In the genomic region with DNA sequence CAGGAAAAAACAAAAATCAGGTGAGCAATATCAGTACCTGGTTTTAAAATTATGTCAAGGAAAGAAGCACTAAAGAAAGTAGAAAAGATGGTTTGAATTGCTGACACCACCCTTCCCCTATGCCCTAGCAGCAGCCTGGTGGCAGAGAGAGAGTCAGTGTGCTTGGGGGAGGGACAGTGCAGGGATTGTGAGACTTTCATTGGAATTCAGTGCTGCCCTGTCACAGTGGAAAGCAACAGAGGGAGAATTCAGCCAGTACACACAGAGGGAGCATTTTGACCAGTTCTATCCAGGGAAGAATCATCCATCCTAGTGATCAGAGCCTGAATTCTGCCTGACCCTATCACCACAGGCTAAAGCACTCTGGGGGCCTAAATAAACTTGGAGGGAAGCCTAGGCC, we compare ENCODE assay signal across 30 cellular contexts.
DNase-seq lines count a peak whose midpoint lies in the region; ATAC-seq, FAIRE-seq and TF ChIP-seq lines count a peak whose summit lies in the region.
"Had no signal": no experiment of that assay in that cellular context is flagged by ENCODE, and none has a peak within 500 bp of the region (broad histone marks: within the 10 kb centered on the region; RNA-seq: fewer than 3 reads in every experiment).

No MANE protein-coding gene starts in this region.

- CTCF ChIA-PET in WTC11 (lab: Charles Lee) = no interaction called here
- CTCF ChIA-PET in activated CD8-positive, alpha-beta T cell treated with anti-CD3 and anti-CD28 coated beads, Interleukin-2, amount 10 ng/mL, durations not matched to agents 7 days and 5 days (lab: Charles Lee) = no interaction called here

- H3K4me3 Mint-ChIP-seq in WTC11 = no peak overlapping the region
- H3K4me3 Mint-ChIP-seq in activated CD8-positive, alpha-beta T cell treated with anti-CD3 and anti-CD28 coated beads, Interleukin-2, amount 10 ng/mL, durations not matched to agents 7 days and 5 days = no peak overlapping the region
- H3K4me3 Mint-ChIP-seq: activated naive CD4-positive, alpha-beta T cell treated with anti-CD3 and anti-CD28 coated beads, Interleukin-2, amount 50 U/mL, for 24 hours; CD4-positive, CD25-positive, alpha-beta regulatory T cell had no signal

- H3K27me3 Mint-ChIP-seq in WTC11 (ENCODE audit: low read depth) = no peaks in the 10 kb centered on the region
- H3K27me3 Mint-ChIP-seq in activated CD8-positive, alpha-beta T cell treated with anti-CD3 and anti-CD28 coated beads, Interleukin-2, amount 10 ng/mL, durations not matched to agents 7 days and 5 days (ENCODE audit: low read depth) = no peaks in the 10 kb centered on the region
- H3K27me3 Mint-ChIP-seq: activated naive CD4-positive, alpha-beta T cell treated with anti-CD3 and anti-CD28 coated beads, Interleukin-2, amount 50 U/mL, for 24 hours; CD4-positive, CD25-positive, alpha-beta regulatory T cell had no signal

- peaks cover 7% of the 10 kb centered on the region; the same call in 1 of the 2 replicates for H3K4me1 Mint-ChIP-seq in WTC11
- H3K4me1 Mint-ChIP-seq in activated CD8-positive, alpha-beta T cell treated with anti-CD3 and anti-CD28 coated beads, Interleukin-2, amount 10 ng/mL, durations not matched to agents 7 days and 5 days (ENCODE audit: low read depth) = no peaks in the 10 kb centered on the region
- H3K4me1 Mint-ChIP-seq: activated naive CD4-positive, alpha-beta T cell treated with anti-CD3 and anti-CD28 coated beads, Interleukin-2, amount 50 U/mL, for 24 hours; CD4-positive, CD25-positive, alpha-beta regulatory T cell had no signal

- H3K4me1 ChIP-seq in mesendoderm (ENCODE audit: control insufficient read depth, low read depth, low read length) (no peaks in the 10 kb centered on the region), prostate gland (replicated peaks) (no peaks in the 10 kb centered on the region)
- H3K4me1 ChIP-seq: foreskin keratinocyte, HAP-1, tibial artery had no signal

- no peak overlapping the region for H3K56ac ChIP-seq in mesendoderm (ENCODE audit: low read length)

- no peak overlapping the region for H3K18ac ChIP-seq in mesendoderm (ENCODE audit: low read length)

- TF ChIP-seq CTCF in WTC11 (IDR thresholded peaks at IDR 0.05) (no peak), prostate gland (IDR thresholded peaks at IDR 0.05) (no peak)

- intact Hi-C loops in head of caudate nucleus (cut with DNase I) (no loop called here), prostate gland (cut with DNase I) (no loop called here)

- no peak overlapping the region for H4K8ac ChIP-seq in mesendoderm (ENCODE audit: low read depth, low read length)

- H3K79me1 ChIP-seq in mesendoderm (ENCODE audit: low read length) = no peaks in the 10 kb centered on the region

- H3K79me2 ChIP-seq in mesendoderm (ENCODE audit: control insufficient read depth, insufficient read depth, low read length) = no peaks in the 10 kb centered on the region

- H4K5ac ChIP-seq in mesendoderm (ENCODE audit: low read length) = no peak overlapping the region

- H3K36me3 ChIP-seq in mesendoderm (ENCODE audit: control insufficient read depth, insufficient read depth, low read length) (no peaks in the 10 kb centered on the region), prostate gland (no peaks in the 10 kb centered on the region)
- H3K36me3 ChIP-seq: HAP-1, MG63, tibial artery had no signal

- no peak for TF ChIP-seq POLR2A in prostate gland (IDR thresholded peaks at IDR 0.05)

- DNase-seq in WTC11 (ENCODE audit: low spot score) (no peak), head of caudate nucleus (peak in 32 of 42 donors; percentile 5 to 71 (median 36)), mesendoderm (peak; percentile 68), GM19239 (ENCODE audit: insufficient read length, low spot score) (no peak), GDM1 (lab: John Stamatoyannopoulos, UW) (no peak), prostate gland (ENCODE audit: low spot score) (no peak)
- no peak for DNase-seq in activated CD8-positive, alpha-beta T cell treated with anti-CD3 and anti-CD28 coated beads, Interleukin-2, amount 10 ng/mL, durations not matched to agents 7 days and 5 days
- DNase-seq: activated CD4-positive, alpha-beta T cell treated with anti-CD3 and anti-CD28 coated beads, Interleukin-2, amount 50 U/mL, for 48 hours; activated CD8-positive, alpha-beta memory T cell treated with anti-CD3 and anti-CD28 coated beads, Interleukin-2, amount 50 U/mL, for 48 hours; aorta; CD4-positive, CD25-positive, alpha-beta regulatory T cell; EL; foreskin keratinocyte; MG63; NCI-H1417 treated with DMSO at 0.1 percent for 48 hours; NCI-H345; NCI-H748 treated with DMSO at 0.1 percent for 48 hours; RPMI8226; stimulated activated naive CD8-positive, alpha-beta T cell treated with anti-CD3 and anti-CD28 coated beads, Interleukin-15, Interleukin-2, amounts not matched to agents 100 U/mL and 50 U/mL, for 24 hours; T-helper 1 cell; tibial artery had no signal

- ATAC-seq in WTC11 = peak; percentile 92
- no peak for ATAC-seq in activated CD8-positive, alpha-beta T cell treated with anti-CD3 and anti-CD28 coated beads, Interleukin-2, amount 10 ng/mL, durations not matched to agents 7 days and 5 days
- ATAC-seq: esophagus mucosa; foreskin keratinocyte; K562; stimulated activated naive CD8-positive, alpha-beta T cell treated with anti-CD3 and anti-CD28 coated beads, Interleukin-15, Interleukin-2, amounts not matched to agents 100 U/mL and 50 U/mL, for 24 hours had no signal

- H3K27me3 ChIP-seq in mesendoderm (ENCODE audit: insufficient read depth, low read length, poor library complexity) (no peaks in the 10 kb centered on the region), prostate gland (replicated peaks; ENCODE audit: insufficient read depth) (no peaks in the 10 kb centered on the region)
- H3K27me3 ChIP-seq: foreskin keratinocyte, MG63, tibial artery had no signal

- H3K36me3 Mint-ChIP-seq in WTC11 = no peaks in the 10 kb centered on the region
- no peaks in the 10 kb centered on the region for H3K36me3 Mint-ChIP-seq in activated CD8-positive, alpha-beta T cell treated with anti-CD3 and anti-CD28 coated beads, Interleukin-2, amount 10 ng/mL, durations not matched to agents 7 days and 5 days (ENCODE audit: low read depth)
- H3K36me3 Mint-ChIP-seq: activated naive CD4-positive, alpha-beta T cell treated with anti-CD3 and anti-CD28 coated beads, Interleukin-2, amount 50 U/mL, for 24 hours; CD4-positive, CD25-positive, alpha-beta regulatory T cell had no signal

- H2BK120ac ChIP-seq in mesendoderm (ENCODE audit: low read depth, low read length) = no peak overlapping the region

- no peak for FAIRE-seq in GM19239 (lab: Jason Lieb, UNC)
- FAIRE-seq: GM12892, K562, keratinocyte had no signal

- H3K4me2 ChIP-seq in mesendoderm (ENCODE audit: low read length) = no peak overlapping the region

- no peak overlapping the region for H3K9ac ChIP-seq in mesendoderm (ENCODE audit: low read length)

- no peak overlapping the region for H3K4me3 ChIP-seq in mesendoderm (ENCODE audit: low read length)
- H3K4me3 ChIP-seq in prostate gland = no peak overlapping the region
- H3K4me3 ChIP-seq: coronary artery, HAP-1, K562, MG63, tibial artery had no signal

- H3K9me3 ChIP-seq in prostate gland = no peaks in the 10 kb centered on the region
- H3K9me3 ChIP-seq: HAP-1, MG63, tibial artery had no signal

- H2BK15ac ChIP-seq in mesendoderm (replicated peaks; ENCODE audit: low read depth) = no peak overlapping the region

- POLR2A ChIA-PET in WTC11 (lab: Charles Lee) = no interaction called here
- POLR2A ChIA-PET in activated CD8-positive, alpha-beta T cell treated with anti-CD3 and anti-CD28 coated beads, Interleukin-2, amount 10 ng/mL, durations not matched to agents 7 days and 5 days (lab: Charles Lee) = no interaction called here

- no peak overlapping the region for H3K23ac ChIP-seq in mesendoderm (ENCODE audit: low read length)

- no peak overlapping the region for H2AK5ac ChIP-seq in mesendoderm (ENCODE audit: low read length)

- H3K27ac Mint-ChIP-seq in WTC11 = no peak overlapping the region
- no peak overlapping the region for H3K27ac Mint-ChIP-seq in activated CD8-positive, alpha-beta T cell treated with anti-CD3 and anti-CD28 coated beads, Interleukin-2, amount 10 ng/mL, durations not matched to agents 7 days and 5 days
- H3K27ac Mint-ChIP-seq: activated naive CD4-positive, alpha-beta T cell treated with anti-CD3 and anti-CD28 coated beads, Interleukin-2, amount 50 U/mL, for 24 hours; activated T-helper 2 cell treated with anti-CD3 and anti-CD28 coated beads, Interferon-gamma antibody, Interleukin-2, Interleukin-4, amounts not matched to agents 10 μg/mL and 5 μg/mL and 100 μg/mL, durations not matched to agents 14 hours and 24 hours and 36 hours; CD4-positive, CD25-positive, alpha-beta regulatory T cell had no signal

- no peak overlapping the region for H3K4ac ChIP-seq in mesendoderm (ENCODE audit: low read depth, low read length)

- H2BK5ac ChIP-seq in mesendoderm (ENCODE audit: low read length) = no peak overlapping the region

- H3K27ac ChIP-seq in mesendoderm (ENCODE audit: low read depth, low read length) = no peak overlapping the region
- H3K27ac ChIP-seq in temporal lobe (ENCODE audit: low read depth, low read length) = peak overlapping the region; percentile 93
- H3K27ac ChIP-seq in prostate gland = no peak overlapping the region
- H3K27ac ChIP-seq: coronary artery, foreskin keratinocyte, tibial artery had no signal

- peaks cover 4% of the 10 kb centered on the region for H3K9me3 Mint-ChIP-seq in WTC11
- peaks cover 26% of the 10 kb centered on the region for H3K9me3 Mint-ChIP-seq in activated CD8-positive, alpha-beta T cell treated with anti-CD3 and anti-CD28 coated beads, Interleukin-2, amount 10 ng/mL, durations not matched to agents 7 days and 5 days (ENCODE audit: insufficient read depth)

TF ChIP-seq in WTC11, 78 proteins besides CTCF, POLR2A, EP300 and RAD21 (continues in another document):
- no peak for TF ChIP-seq SMAD4 (CRISPR knock-in tag; IDR thresholded peaks at IDR 0.05)
- TF ChIP-seq TEAD1 (CRISPR knock-in tag; IDR thresholded peaks at IDR 0.05) = no peak
- TF ChIP-seq STAT6 (CRISPR knock-in tag; conservative IDR thresholded peaks at IDR 0.05; ENCODE audit: low read depth) = no peak

Comparison
In these comparisons a context has a peak if more than half of its experiments do, and no peak if none do; other contexts are left out.
1. DNase-seq: peak in head of caudate nucleus (32 of 42) and mesendoderm (single experiment); none in WTC11 (single experiment), GM19239 (single experiment), activated CD8-positive, alpha-beta T cell treated with anti-CD3 and anti-CD28 coated beads, Interleukin-2, amount 10 ng/mL, durations not matched to agents 7 days and 5 days (single experiment), GDM1 (single experiment) and prostate gland (single experiment).